Comparison of ENCODE assay signal across 1 cellular context in genomic region chr16:3459401-3460090, GRCh38.
TF ChIP-seq lines count a peak whose summit lies in the region.

No MANE protein-coding gene starts in this region.

TF ChIP-seq in IMR-90, 13 proteins besides CTCF, POLR2A, EP300 and RAD21 (continued from another document):
- TF ChIP-seq USF2 (IDR thresholded peaks at IDR 0.05; ENCODE audit: low read depth, low read length) (no peak), SMC3 (IDR thresholded peaks at IDR 0.05; ENCODE audit: low read depth, low read length) (no peak), NFE2L2 (IDR thresholded peaks at IDR 0.05; ENCODE audit: low read depth, low read length) (no peak), MXI1 (IDR thresholded peaks at IDR 0.05; ENCODE audit: borderline replicate concordance, low read depth, low read length) (no peak), CEBPB (IDR thresholded peaks at IDR 0.05; ENCODE audit: low read depth, low read length) (no peak), MAZ (IDR thresholded peaks at IDR 0.05; ENCODE audit: borderline replicate concordance, low read depth, low read length) (no peak), CHD1 (IDR thresholded peaks at IDR 0.05; ENCODE audit: low read depth, low read length) (no peak), FOS (IDR thresholded peaks at IDR 0.05; ENCODE audit: low read depth, low read length) (no peak), BHLHE40 (IDR thresholded peaks at IDR 0.05; ENCODE audit: low read depth, low read length) (no peak), RCOR1 (IDR thresholded peaks at IDR 0.05; ENCODE audit: insufficient replicate concordance, low read length) (no peak), MAFK (IDR thresholded peaks at IDR 0.05; ENCODE audit: low read depth, low read length) (no peak)
